Comparison of ENCODE assay signal across 18 cellular contexts in genomic region chr15:44836094-44836493, GRCh38.
"Had no signal": no experiment of that assay in that cellular context is flagged by ENCODE, and none has a peak within 500 bp of the region (broad histone marks: within the 10 kb centered on the region; RNA-seq: fewer than 3 reads in every experiment).

No MANE protein-coding gene starts in this region.

- ATAC-seq: foreskin keratinocyte; stimulated activated naive CD8-positive, alpha-beta T cell treated with anti-CD3 and anti-CD28 coated beads, Interleukin-15, amount 100 ng/mL, for 72 hours had no signal

- FAIRE-seq: islet of Langerhans had no signal

- H3K27ac Mint-ChIP-seq: activated T-helper 2 cell treated with anti-CD3 and anti-CD28 coated beads, Interferon-gamma antibody, Interleukin-2, Interleukin-4, amounts not matched to agents 10 μg/mL and 5 μg/mL and 100 μg/mL, durations not matched to agents 14 hours and 24 hours and 36 hours; endodermal cell had no signal

- H3K9me3 ChIP-seq: testis had no signal

- H3K4me1 ChIP-seq: testis had no signal

- H3K27me3 ChIP-seq: foreskin keratinocyte, testis had no signal

- H3K4me1 Mint-ChIP-seq: endodermal cell had no signal

- H3K4me3 Mint-ChIP-seq: endodermal cell; stimulated activated naive CD8-positive, alpha-beta T cell treated with anti-CD3 and anti-CD28 coated beads, Interleukin-15, amount 100 ng/mL, for 72 hours had no signal

- H3K4me3 ChIP-seq: testis had no signal

- DNase-seq: activated CD4-positive, alpha-beta T cell treated with anti-CD3 and anti-CD28 coated beads for 48 hours; activated CD8-positive, alpha-beta memory T cell treated with anti-CD3 and anti-CD28 coated beads for 24 hours; activated naive CD4-positive, alpha-beta T cell treated with anti-CD3 and anti-CD28 coated beads, Interleukin-2, amount 50 U/mL, for 16 hours; activated T-cell treated with anti-CD3 and anti-CD28 coated beads for 4 hours; amniotic stem cell; cerebellar nuclear complex; endodermal cell; erythroblast; foreskin keratinocyte; head of caudate nucleus; stimulated activated CD4-positive, alpha-beta T cell treated with anti-CD3 and anti-CD28 coated beads, Interleukin-15, amount 100 ng/mL, for 24 hours; stimulated activated CD4-positive, alpha-beta T cell treated with anti-CD3 and anti-CD28 coated beads, Interleukin-4, amount 100 ng/mL, for 4 hours; stimulated activated naive CD8-positive, alpha-beta T cell treated with anti-CD3 and anti-CD28 coated beads, Interleukin-15, amount 100 ng/mL, for 72 hours; T-helper 9 cell; testis had no signal

- H3K9me3 Mint-ChIP-seq: activated T-helper 2 cell treated with anti-CD3 and anti-CD28 coated beads, Interferon-gamma antibody, Interleukin-2, Interleukin-4, amounts not matched to agents 10 μg/mL and 5 μg/mL and 100 μg/mL, durations not matched to agents 14 hours and 24 hours and 36 hours; endodermal cell had no signal

- H3K27ac ChIP-seq: foreskin keratinocyte, testis, VCaP had no signal

- H3K27me3 Mint-ChIP-seq: stimulated activated naive CD8-positive, alpha-beta T cell treated with anti-CD3 and anti-CD28 coated beads, Interleukin-15, amount 100 ng/mL, for 72 hours had no signal
